ENCODE assay signal across 3 cellular contexts in the genomic region with DNA sequence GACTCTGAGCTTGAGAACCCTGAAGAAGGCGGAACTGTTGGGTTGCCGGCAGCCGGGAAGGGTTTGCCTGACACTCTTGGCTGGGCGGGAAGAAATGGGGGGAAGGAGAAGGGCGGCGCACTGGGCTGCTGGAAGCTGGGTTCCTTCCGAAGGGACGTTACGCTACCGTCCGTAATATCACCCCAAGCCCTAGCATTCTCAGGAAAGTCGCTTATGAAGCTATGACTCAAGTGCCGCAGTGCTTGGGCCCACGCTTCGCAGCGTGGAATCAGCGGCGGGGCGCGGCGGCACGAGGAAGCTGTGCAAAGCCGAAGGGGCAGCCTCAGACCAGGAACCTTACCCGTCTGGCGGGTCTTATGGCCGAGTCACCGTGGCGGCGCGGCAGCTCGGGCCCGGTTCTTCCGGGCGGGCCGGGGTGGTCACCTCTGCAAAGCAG.
A peak's percentile ranks its signal among the peaks of the same experiment; 100 is the strongest.
TF ChIP-seq lines count a peak whose summit lies in the region.

No MANE protein-coding gene starts in this region.

TF ChIP-seq in SK-N-SH, 30 proteins besides CTCF, POLR2A, EP300 and RAD21:
- TF ChIP-seq GABPA (IDR thresholded peaks at IDR 0.05; ENCODE audit: low read depth): peak; percentile 62
- TF ChIP-seq TAF1 (IDR thresholded peaks at IDR 0.05; ENCODE audit: borderline replicate concordance, low read depth, low read length): no peak

TF ChIP-seq in SK-N-SH treated with all-trans-retinoic acid at 6 μM for 48 hours, 23 proteins besides CTCF, POLR2A, EP300 and RAD21:
- TF ChIP-seq, protein P1, sequence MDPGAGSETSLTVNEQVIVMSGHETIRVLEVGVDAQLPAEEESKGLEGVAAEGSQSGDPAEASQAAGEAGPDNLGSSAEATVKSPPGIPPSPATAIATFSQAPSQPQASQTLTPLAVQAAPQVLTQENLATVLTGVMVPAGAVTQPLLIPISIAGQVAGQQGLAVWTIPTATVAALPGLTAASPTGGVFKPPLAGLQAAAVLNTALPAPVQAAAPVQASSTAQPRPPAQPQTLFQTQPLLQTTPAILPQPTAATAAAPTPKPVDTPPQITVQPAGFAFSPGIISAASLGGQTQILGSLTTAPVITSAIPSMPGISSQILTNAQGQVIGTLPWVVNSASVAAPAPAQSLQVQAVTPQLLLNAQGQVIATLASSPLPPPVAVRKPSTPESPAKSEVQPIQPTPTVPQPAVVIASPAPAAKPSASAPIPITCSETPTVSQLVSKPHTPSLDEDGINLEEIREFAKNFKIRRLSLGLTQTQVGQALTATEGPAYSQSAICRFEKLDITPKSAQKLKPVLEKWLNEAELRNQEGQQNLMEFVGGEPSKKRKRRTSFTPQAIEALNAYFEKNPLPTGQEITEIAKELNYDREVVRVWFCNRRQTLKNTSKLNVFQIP (CRISPR knock-in tag; IDR thresholded peaks at IDR 0.05; ENCODE audit: borderline replicate concordance, low read depth): no peak
- TF ChIP-seq ARNTL (CRISPR knock-in tag; IDR thresholded peaks at IDR 0.05; ENCODE audit: borderline replicate concordance, low read depth) (no peak), ZNF565 (CRISPR knock-in tag; conservative IDR thresholded peaks at IDR 0.05; ENCODE audit: low read depth) (no peak), OSR1 (CRISPR knock-in tag; IDR thresholded peaks at IDR 0.05) (no peak), TOX (CRISPR knock-in tag; IDR thresholded peaks at IDR 0.05; ENCODE audit: borderline replicate concordance) (no peak), ZNF8 (CRISPR knock-in tag; IDR thresholded peaks at IDR 0.05) (no peak), GLIS3 (CRISPR knock-in tag; IDR thresholded peaks at IDR 0.05) (no peak), ZFP3 (CRISPR knock-in tag; IDR thresholded peaks at IDR 0.05) (no peak), RARB (CRISPR knock-in tag; IDR thresholded peaks at IDR 0.05) (no peak), ISL1 (CRISPR knock-in tag; IDR thresholded peaks at IDR 0.05) (no peak), ZFP30 (CRISPR knock-in tag; IDR thresholded peaks at IDR 0.05) (no peak), PPARA (CRISPR knock-in tag; IDR thresholded peaks at IDR 0.05; ENCODE audit: borderline replicate concordance) (no peak), SNAI2 (CRISPR knock-in tag; IDR thresholded peaks at IDR 0.05) (no peak), ZNF70 (CRISPR knock-in tag; IDR thresholded peaks at IDR 0.05) (no peak)
- TF ChIP-seq, protein P2, sequence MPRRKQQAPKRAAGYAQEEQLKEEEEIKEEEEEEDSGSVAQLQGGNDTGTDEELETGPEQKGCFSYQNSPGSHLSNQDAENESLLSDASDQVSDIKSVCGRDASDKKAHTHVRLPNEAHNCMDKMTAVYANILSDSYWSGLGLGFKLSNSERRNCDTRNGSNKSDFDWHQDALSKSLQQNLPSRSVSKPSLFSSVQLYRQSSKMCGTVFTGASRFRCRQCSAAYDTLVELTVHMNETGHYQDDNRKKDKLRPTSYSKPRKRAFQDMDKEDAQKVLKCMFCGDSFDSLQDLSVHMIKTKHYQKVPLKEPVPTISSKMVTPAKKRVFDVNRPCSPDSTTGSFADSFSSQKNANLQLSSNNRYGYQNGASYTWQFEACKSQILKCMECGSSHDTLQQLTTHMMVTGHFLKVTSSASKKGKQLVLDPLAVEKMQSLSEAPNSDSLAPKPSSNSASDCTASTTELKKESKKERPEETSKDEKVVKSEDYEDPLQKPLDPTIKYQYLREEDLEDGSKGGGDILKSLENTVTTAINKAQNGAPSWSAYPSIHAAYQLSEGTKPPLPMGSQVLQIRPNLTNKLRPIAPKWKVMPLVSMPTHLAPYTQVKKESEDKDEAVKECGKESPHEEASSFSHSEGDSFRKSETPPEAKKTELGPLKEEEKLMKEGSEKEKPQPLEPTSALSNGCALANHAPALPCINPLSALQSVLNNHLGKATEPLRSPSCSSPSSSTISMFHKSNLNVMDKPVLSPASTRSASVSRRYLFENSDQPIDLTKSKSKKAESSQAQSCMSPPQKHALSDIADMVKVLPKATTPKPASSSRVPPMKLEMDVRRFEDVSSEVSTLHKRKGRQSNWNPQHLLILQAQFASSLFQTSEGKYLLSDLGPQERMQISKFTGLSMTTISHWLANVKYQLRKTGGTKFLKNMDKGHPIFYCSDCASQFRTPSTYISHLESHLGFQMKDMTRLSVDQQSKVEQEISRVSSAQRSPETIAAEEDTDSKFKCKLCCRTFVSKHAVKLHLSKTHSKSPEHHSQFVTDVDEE (CRISPR knock-in tag; IDR thresholded peaks at IDR 0.05): no peak
- TF ChIP-seq, protein P3, sequence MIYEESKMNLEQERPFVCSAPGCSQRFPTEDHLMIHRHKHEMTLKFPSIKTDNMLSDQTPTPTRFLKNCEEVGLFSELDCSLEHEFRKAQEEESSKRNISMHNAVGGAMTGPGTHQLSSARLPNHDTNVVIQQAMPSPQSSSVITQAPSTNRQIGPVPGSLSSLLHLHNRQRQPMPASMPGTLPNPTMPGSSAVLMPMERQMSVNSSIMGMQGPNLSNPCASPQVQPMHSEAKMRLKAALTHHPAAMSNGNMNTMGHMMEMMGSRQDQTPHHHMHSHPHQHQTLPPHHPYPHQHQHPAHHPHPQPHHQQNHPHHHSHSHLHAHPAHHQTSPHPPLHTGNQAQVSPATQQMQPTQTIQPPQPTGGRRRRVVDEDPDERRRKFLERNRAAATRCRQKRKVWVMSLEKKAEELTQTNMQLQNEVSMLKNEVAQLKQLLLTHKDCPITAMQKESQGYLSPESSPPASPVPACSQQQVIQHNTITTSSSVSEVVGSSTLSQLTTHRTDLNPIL (CRISPR knock-in tag; IDR thresholded peaks at IDR 0.05; ENCODE audit: low read depth): no peak
- TF ChIP-seq, protein P4, sequence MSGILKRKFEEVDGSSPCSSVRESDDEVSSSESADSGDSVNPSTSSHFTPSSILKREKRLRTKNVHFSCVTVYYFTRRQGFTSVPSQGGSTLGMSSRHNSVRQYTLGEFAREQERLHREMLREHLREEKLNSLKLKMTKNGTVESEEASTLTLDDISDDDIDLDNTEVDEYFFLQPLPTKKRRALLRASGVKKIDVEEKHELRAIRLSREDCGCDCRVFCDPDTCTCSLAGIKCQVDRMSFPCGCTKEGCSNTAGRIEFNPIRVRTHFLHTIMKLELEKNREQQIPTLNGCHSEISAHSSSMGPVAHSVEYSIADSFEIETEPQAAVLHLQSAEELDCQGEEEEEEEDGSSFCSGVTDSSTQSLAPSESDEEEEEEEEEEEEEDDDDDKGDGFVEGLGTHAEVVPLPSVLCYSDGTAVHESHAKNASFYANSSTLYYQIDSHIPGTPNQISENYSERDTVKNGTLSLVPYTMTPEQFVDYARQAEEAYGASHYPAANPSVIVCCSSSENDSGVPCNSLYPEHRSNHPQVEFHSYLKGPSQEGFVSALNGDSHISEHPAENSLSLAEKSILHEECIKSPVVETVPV (CRISPR knock-in tag; IDR thresholded peaks at IDR 0.05): no peak

TF ChIP-seq in H1, 55 proteins besides CTCF, POLR2A, EP300 and RAD21 (continues in another document):
- no peak; the same call in 1 of the 2 replicates for TF ChIP-seq KDM5A (IDR thresholded peaks at IDR 0.05; ENCODE audit: low read length)
- peak; percentile 33; the same call in 1 of the 2 replicates for TF ChIP-seq SRF (IDR thresholded peaks at IDR 0.05; ENCODE audit: low read depth, low read length)
- TF ChIP-seq, protein P5, sequence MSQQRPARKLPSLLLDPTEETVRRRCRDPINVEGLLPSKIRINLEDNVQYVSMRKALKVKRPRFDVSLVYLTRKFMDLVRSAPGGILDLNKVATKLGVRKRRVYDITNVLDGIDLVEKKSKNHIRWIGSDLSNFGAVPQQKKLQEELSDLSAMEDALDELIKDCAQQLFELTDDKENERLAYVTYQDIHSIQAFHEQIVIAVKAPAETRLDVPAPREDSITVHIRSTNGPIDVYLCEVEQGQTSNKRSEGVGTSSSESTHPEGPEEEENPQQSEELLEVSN (IDR thresholded peaks at IDR 0.05): peak; percentile 98
- TF ChIP-seq, protein P6, sequence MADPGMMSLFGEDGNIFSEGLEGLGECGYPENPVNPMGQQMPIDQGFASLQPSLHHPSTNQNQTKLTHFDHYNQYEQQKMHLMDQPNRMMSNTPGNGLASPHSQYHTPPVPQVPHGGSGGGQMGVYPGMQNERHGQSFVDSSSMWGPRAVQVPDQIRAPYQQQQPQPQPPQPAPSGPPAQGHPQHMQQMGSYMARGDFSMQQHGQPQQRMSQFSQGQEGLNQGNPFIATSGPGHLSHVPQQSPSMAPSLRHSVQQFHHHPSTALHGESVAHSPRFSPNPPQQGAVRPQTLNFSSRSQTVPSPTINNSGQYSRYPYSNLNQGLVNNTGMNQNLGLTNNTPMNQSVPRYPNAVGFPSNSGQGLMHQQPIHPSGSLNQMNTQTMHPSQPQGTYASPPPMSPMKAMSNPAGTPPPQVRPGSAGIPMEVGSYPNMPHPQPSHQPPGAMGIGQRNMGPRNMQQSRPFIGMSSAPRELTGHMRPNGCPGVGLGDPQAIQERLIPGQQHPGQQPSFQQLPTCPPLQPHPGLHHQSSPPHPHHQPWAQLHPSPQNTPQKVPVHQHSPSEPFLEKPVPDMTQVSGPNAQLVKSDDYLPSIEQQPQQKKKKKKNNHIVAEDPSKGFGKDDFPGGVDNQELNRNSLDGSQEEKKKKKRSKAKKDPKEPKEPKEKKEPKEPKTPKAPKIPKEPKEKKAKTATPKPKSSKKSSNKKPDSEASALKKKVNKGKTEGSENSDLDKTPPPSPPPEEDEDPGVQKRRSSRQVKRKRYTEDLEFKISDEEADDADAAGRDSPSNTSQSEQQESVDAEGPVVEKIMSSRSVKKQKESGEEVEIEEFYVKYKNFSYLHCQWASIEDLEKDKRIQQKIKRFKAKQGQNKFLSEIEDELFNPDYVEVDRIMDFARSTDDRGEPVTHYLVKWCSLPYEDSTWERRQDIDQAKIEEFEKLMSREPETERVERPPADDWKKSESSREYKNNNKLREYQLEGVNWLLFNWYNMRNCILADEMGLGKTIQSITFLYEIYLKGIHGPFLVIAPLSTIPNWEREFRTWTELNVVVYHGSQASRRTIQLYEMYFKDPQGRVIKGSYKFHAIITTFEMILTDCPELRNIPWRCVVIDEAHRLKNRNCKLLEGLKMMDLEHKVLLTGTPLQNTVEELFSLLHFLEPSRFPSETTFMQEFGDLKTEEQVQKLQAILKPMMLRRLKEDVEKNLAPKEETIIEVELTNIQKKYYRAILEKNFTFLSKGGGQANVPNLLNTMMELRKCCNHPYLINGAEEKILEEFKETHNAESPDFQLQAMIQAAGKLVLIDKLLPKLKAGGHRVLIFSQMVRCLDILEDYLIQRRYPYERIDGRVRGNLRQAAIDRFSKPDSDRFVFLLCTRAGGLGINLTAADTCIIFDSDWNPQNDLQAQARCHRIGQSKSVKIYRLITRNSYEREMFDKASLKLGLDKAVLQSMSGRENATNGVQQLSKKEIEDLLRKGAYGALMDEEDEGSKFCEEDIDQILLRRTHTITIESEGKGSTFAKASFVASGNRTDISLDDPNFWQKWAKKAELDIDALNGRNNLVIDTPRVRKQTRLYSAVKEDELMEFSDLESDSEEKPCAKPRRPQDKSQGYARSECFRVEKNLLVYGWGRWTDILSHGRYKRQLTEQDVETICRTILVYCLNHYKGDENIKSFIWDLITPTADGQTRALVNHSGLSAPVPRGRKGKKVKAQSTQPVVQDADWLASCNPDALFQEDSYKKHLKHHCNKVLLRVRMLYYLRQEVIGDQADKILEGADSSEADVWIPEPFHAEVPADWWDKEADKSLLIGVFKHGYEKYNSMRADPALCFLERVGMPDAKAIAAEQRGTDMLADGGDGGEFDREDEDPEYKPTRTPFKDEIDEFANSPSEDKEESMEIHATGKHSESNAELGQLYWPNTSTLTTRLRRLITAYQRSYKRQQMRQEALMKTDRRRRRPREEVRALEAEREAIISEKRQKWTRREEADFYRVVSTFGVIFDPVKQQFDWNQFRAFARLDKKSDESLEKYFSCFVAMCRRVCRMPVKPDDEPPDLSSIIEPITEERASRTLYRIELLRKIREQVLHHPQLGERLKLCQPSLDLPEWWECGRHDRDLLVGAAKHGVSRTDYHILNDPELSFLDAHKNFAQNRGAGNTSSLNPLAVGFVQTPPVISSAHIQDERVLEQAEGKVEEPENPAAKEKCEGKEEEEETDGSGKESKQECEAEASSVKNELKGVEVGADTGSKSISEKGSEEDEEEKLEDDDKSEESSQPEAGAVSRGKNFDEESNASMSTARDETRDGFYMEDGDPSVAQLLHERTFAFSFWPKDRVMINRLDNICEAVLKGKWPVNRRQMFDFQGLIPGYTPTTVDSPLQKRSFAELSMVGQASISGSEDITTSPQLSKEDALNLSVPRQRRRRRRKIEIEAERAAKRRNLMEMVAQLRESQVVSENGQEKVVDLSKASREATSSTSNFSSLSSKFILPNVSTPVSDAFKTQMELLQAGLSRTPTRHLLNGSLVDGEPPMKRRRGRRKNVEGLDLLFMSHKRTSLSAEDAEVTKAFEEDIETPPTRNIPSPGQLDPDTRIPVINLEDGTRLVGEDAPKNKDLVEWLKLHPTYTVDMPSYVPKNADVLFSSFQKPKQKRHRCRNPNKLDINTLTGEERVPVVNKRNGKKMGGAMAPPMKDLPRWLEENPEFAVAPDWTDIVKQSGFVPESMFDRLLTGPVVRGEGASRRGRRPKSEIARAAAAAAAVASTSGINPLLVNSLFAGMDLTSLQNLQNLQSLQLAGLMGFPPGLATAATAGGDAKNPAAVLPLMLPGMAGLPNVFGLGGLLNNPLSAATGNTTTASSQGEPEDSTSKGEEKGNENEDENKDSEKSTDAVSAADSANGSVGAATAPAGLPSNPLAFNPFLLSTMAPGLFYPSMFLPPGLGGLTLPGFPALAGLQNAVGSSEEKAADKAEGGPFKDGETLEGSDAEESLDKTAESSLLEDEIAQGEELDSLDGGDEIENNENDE (IDR thresholded peaks at IDR 0.05; ENCODE audit: insufficient replicate concordance, low read length): no peak
- TF ChIP-seq NRF1 (IDR thresholded peaks at IDR 0.05; ENCODE audit: low read depth, low read length): no peak
- TF ChIP-seq ASH2L (IDR thresholded peaks at IDR 0.05; ENCODE audit: low read length): peak; percentile 85
- no peak for TF ChIP-seq KDM1A (IDR thresholded peaks at IDR 0.05; ENCODE audit: borderline replicate concordance, low read length)
- TF ChIP-seq, protein P7, sequence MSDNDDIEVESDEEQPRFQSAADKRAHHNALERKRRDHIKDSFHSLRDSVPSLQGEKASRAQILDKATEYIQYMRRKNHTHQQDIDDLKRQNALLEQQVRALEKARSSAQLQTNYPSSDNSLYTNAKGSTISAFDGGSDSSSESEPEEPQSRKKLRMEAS (IDR thresholded peaks at IDR 0.05): peak; percentile 65; the same call in 1 of the 2 replicates
- no peak for TF ChIP-seq RXRA (IDR thresholded peaks at IDR 0.05; ENCODE audit: insufficient read depth, low read depth, low read length)
- peak; percentile 96 for TF ChIP-seq POLR2AphosphoS5 (IDR thresholded peaks at IDR 0.05; ENCODE audit: low read depth, low read length)
- TF ChIP-seq BCL11A (IDR thresholded peaks at IDR 0.05; ENCODE audit: low read depth in 2 of 2, low read length in 2 of 2): no peak
- peak; percentile 56; the same call in 1 of the 2 replicates for TF ChIP-seq RBBP5 (IDR thresholded peaks at IDR 0.05; ENCODE audit: borderline replicate concordance, low read depth, low read length)
- TF ChIP-seq TBP (IDR thresholded peaks at IDR 0.05; ENCODE audit: low read depth, low read length): peak; percentile 98
- peak; percentile 48; the same call in 1 of the 2 replicates for TF ChIP-seq CHD2 (IDR thresholded peaks at IDR 0.05; ENCODE audit: low read length)
- TF ChIP-seq KDM4A (IDR thresholded peaks at IDR 0.05; ENCODE audit: low read depth, low read length, severe bottlenecking): peak; percentile 94
- peak; percentile 96 for TF ChIP-seq GABPA (IDR thresholded peaks at IDR 0.05; ENCODE audit: borderline replicate concordance, insufficient read depth, low read length)
- no peak for TF ChIP-seq SIX5 (IDR thresholded peaks at IDR 0.05; ENCODE audit: low read depth, low read length)
- peak; percentile 84 for TF ChIP-seq TAF7 (optimal IDR thresholded peaks at IDR 0.05; ENCODE audit: borderline replicate concordance, low read depth, low read length)
- TF ChIP-seq FOSL1 (IDR thresholded peaks at IDR 0.05; ENCODE audit: insufficient read depth, low read depth, low read length): no peak
- 0 out of 2 replicates have a peak, but pooled peaks have one; percentile 58 for TF ChIP-seq YY1 (IDR thresholded peaks at IDR 0.05; ENCODE audit: low read depth, low read length)
- no peak for TF ChIP-seq NANOG (IDR thresholded peaks at IDR 0.05; ENCODE audit: insufficient read depth, low read depth, low read length, poor library complexity, severe bottlenecking)
- peak; percentile 89 for TF ChIP-seq PHF8 (conservative IDR thresholded peaks at IDR 0.05; ENCODE audit: low read depth, low read length)
- peak; percentile 25 for TF ChIP-seq EZH2 (IDR thresholded peaks at IDR 0.05; ENCODE audit: low read depth, low read length, severe bottlenecking)
- no peak for TF ChIP-seq SP1 (IDR thresholded peaks at IDR 0.05; ENCODE audit: low read depth, low read length)
